ENCODE assay signal across 11 cellular contexts in the genomic region with DNA sequence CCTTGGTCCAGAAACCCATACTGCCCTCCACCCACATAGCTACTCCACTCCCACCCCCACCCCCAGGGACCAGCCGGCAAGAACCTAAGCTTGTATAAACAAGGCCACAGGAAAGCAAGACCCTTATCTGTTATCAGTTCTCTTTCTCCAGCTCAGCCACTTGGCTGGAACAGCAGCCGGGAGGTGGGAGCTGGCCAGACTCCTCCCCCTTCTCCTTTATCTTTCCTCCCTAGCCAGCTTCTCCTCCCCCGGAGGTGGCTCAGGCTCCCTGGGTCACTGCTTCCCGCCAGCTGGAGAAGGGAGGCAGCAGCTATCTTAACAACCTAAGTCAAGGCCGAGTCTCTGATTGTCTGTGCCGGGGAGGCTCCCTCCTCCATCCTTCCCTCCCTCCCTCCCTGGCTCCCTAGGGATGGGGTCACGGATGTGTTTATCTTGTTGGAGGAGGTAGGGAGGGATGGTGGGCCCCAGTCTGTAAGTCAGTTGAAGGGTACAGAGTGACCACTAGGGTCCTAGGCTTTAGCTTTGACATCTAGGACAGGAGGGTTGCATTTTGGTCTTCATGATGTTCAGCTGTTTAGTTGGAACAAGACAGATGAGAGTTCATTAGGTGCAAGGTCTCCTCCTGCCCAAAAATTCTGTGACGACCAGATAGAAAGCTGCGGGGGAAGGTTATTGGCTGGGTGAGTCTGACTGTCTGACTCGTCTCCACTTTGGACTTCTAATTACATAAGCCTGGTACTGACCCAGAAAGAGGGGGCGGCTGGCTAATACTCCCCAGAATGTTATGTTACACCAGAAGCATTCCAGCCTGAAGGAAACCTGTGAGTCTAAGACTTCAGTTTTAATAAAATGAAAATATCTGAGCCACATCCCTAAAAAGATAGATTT. TPM values are rescaled to one million over a fixed set of nuclear protein-coding genes. Genes with fewer than 3 reads are reported as not detected.
DNase-seq lines count a peak whose midpoint lies in the region; ATAC-seq, FAIRE-seq and TF ChIP-seq lines count a peak whose summit lies in the region.
"Had no signal": no experiment of that assay in that cellular context is flagged by ENCODE, and none has a peak within 500 bp of the region (broad histone marks: within the 10 kb centered on the region; RNA-seq: fewer than 3 reads in every experiment).

No MANE protein-coding gene starts in this region.

- no peak for TF ChIP-seq CTCF in progenitor cell of endocrine pancreas (IDR thresholded peaks at IDR 0.05; ENCODE audit: unreplicated experiment)
- no peak for TF ChIP-seq CTCF in MM.1S (IDR thresholded peaks at IDR 0.05; ENCODE audit: low read length)

- H3K9me2 ChIP-seq in MM.1S (replicated peaks; ENCODE audit: insufficient read depth, low read length), result no peaks in the 10 kb centered on the region

- H3K27me3 Mint-ChIP-seq in progenitor cell of endocrine pancreas, result no peaks in the 10 kb centered on the region

- no peaks in the 10 kb centered on the region for H3K79me2 ChIP-seq in MM.1S (ENCODE audit: low read length)

- H4K20me1 ChIP-seq in MM.1S (ENCODE audit: insufficient read depth, low read length), result no peaks in the 10 kb centered on the region

- no peaks in the 10 kb centered on the region for H3F3A ChIP-seq in MM.1S (ENCODE audit: insufficient read depth, low read length)

- no peaks in the 10 kb centered on the region for H3K9me3 ChIP-seq in MM.1S (replicated peaks; ENCODE audit: insufficient read depth, low read length)

- no peaks in the 10 kb centered on the region for H3K4me1 ChIP-seq in MM.1S (ENCODE audit: low read length)

- no peak overlapping the region for H3K4me3 ChIP-seq in MM.1S (ENCODE audit: low read length)

- H3K27me3 ChIP-seq in MM.1S (replicated peaks; ENCODE audit: insufficient read depth, low read length), result no peaks in the 10 kb centered on the region

- no peak overlapping the region for H3K27ac ChIP-seq in MM.1S (ENCODE audit: low read length)

- no peak overlapping the region for H3K4me2 ChIP-seq in MM.1S (ENCODE audit: low read depth, low read length)

- intact Hi-C loops in Right ventricle myocardium superior (cut with DNase I), result no loop called here

- H3K27ac Mint-ChIP-seq in progenitor cell of endocrine pancreas, result peak overlapping the region; percentile 87

- ATAC-seq in Right ventricle myocardium superior (ENCODE audit: poor library complexity) (peak; percentile 88), GM21526 (IDR thresholded peaks at IDR 0.05; ENCODE audit: low FRiP score, unreplicated experiment) (no peak)

- in situ Hi-C loops in Caki2 (cut with HindIII; ENCODE audit: low pct_unique_long_range_greater_than_20kb, low sequenced_read_pairs), result no loop called here

- no peaks in the 10 kb centered on the region for H3K36me3 Mint-ChIP-seq in progenitor cell of endocrine pancreas (ENCODE audit: insufficient read depth)

- peaks cover 34% of the 10 kb centered on the region for H3K4me1 Mint-ChIP-seq in progenitor cell of endocrine pancreas (ENCODE audit: low read depth)

- no peak for FAIRE-seq in RCC 7860 (lab: Jason Lieb, UNC)
- FAIRE-seq: frontal cortex had no signal

- H3K36me3 ChIP-seq in MM.1S (replicated peaks; ENCODE audit: insufficient read depth, low read length), result no peaks in the 10 kb centered on the region

- H3K9me3 Mint-ChIP-seq in progenitor cell of endocrine pancreas (ENCODE audit: low read depth), result no peaks in the 10 kb centered on the region

- H3K4me3 Mint-ChIP-seq in progenitor cell of endocrine pancreas (ENCODE audit: low read depth), result no peak overlapping the region

- H2AFZ ChIP-seq in MM.1S (ENCODE audit: low read length), result no peak overlapping the region

- H3K9ac ChIP-seq in MM.1S (ENCODE audit: low read length), result no peak overlapping the region

- peak; percentile 27 for DNase-seq in Caki2 (ENCODE audit: low read depth)
- peak; percentile 36 for DNase-seq in RCC 7860 (ENCODE audit: low spot score)
- peak; percentile 85 for DNase-seq in Right ventricle myocardium superior
- DNase-seq in progenitor cell of endocrine pancreas (ENCODE audit: low spot score, unreplicated experiment), result peak; percentile 30
- no peak for DNase-seq in amniotic stem cell (lab: John Stamatoyannopoulos, UW)
- no peak for DNase-seq in MM.1S
- no peak for DNase-seq in NOMO-1 (lab: John Stamatoyannopoulos, UW; ENCODE audit: unreplicated experiment in 2 of 2)
- DNase-seq: activated CD8-positive, alpha-beta memory T cell treated with anti-CD3 and anti-CD28 coated beads, Interleukin-2, amount 50 U/mL, for 4 hours; NCI-H446 had no signal

RNA-seq across cellular contexts. Expression of a gene that starts 29.7 kb away (rescaled TPM):
- 31.6 and 102 TPM in 2 replicates for total RNA-seq in Caki2 (2014; rRNA removed; shearing (Covaris generic); ENCODE audit: low replicate concordance)
- total RNA-seq in Right ventricle myocardium superior (45.5 TPM), progenitor cell of endocrine pancreas (325 and 368 TPM in 2 replicates)

Comparison
In these comparisons a context has a peak if more than half of its experiments do, and no peak if none do; other contexts are left out.
1. DNase-seq: peak in Caki2 (single experiment), RCC 7860 (single experiment), Right ventricle myocardium superior (single experiment) and progenitor cell of endocrine pancreas (single experiment); none in amniotic stem cell (single experiment), MM.1S (single experiment) and NOMO-1 (0 of 2).